ENCODE assay signal across 8 cellular contexts in genomic region chr12:47079894-47080724, GRCh38. TPM values are rescaled to one million over a fixed set of nuclear protein-coding genes. Genes with fewer than 3 reads are reported as not detected.
DNase-seq lines count a peak whose midpoint lies in the region; ATAC-seq and TF ChIP-seq lines count a peak whose summit lies in the region.

Gene AMIGO2, minus strand, starts transcription at chr12:47079959. Its CDS starts 957 bp downstream, at chr12:47079002.

- peak within 1 kb of the TSS; percentile 92 for H3K4me3 Mint-ChIP-seq in neural progenitor cell

- H3K36me3 Mint-ChIP-seq in neural progenitor cell: no peaks in the 10 kb centered on the region

- CTCF ChIA-PET in OCI-LY7 (lab: Charles Lee; ENCODE audit: unreplicated experiment): no interaction called here

- 1 to 20% methylated on average over 3 to 11 of the region's 59 CpGs for WGBS in gastroesophageal sphincter (ENCODE audit: low coverage in 1 of 2), 2 donors

- peaks cover 5% of the 10 kb centered on the region for H3K27me3 Mint-ChIP-seq in neural progenitor cell (ENCODE audit: insufficient read depth, low read depth)

- no peaks in the 10 kb centered on the region for H3K9me2 ChIP-seq in OCI-LY7 (ENCODE audit: insufficient read depth, low read length)

- ATAC-seq in gastroesophageal sphincter (peak; percentile 50), upper lobe of right lung (peak; percentile 63)

- H4K20me1 ChIP-seq in OCI-LY7 (ENCODE audit: insufficient read depth, low read length) (no peaks in the 10 kb centered on the region), neural progenitor cell (ENCODE audit: low read depth) (no peaks in the 10 kb centered on the region)

- peaks cover 28% of the 10 kb centered on the region for H3K4me1 Mint-ChIP-seq in neural progenitor cell

- BruUV-seq in OCI-LY7 (replicated peaks; lab: Mats Ljungman, UMichigan): no TSS peak

- H3K9me3 Mint-ChIP-seq in neural progenitor cell: no peaks in the 10 kb centered on the region

- TF ChIP-seq POLR2A in gastroesophageal sphincter (IDR thresholded peaks at IDR 0.05): no peak

- POLR2A ChIA-PET in OCI-LY7 (lab: Charles Lee): interaction anchor here (0.6 to 2.2 kb wide), 2 partner anchors 14 to 66 kb away, joined by 3 to 5 read pairs; no protein-coding TSS in a partner anchor

- H3K27ac Mint-ChIP-seq in neural progenitor cell: peak within 1 kb of the TSS; percentile 35

- H3K4me2 ChIP-seq in OCI-LY7 (ENCODE audit: low read length) (peak within 1 kb of the TSS; percentile 64), neural progenitor cell (peak within 1 kb of the TSS; percentile 93)

- peak within 1 kb of the TSS; percentile 57; the same call in 1 of the 2 replicates for H2AFZ ChIP-seq in OCI-LY7 (ENCODE audit: low read length)
- peak within 1 kb of the TSS; percentile 94 for H2AFZ ChIP-seq in neural progenitor cell (replicated peaks)

- TF ChIP-seq CTCF in OCI-LY7 (conservative IDR thresholded peaks at IDR 0.05; ENCODE audit: low read length) (no peak), gastroesophageal sphincter (IDR thresholded peaks at IDR 0.05) (no peak), neural progenitor cell (IDR thresholded peaks at IDR 0.05) (no peak), upper lobe of right lung (IDR thresholded peaks at IDR 0.05) (no peak)

- H3K27ac ChIP-seq in OCI-LY7 (ENCODE audit: low read depth, low read length, poor library complexity, severe bottlenecking) (no peak within 1 kb of the TSS), gastroesophageal sphincter (peak within 1 kb of the TSS; percentile 48 to 93 (median 87)), neural progenitor cell (no peak within 1 kb of the TSS), upper lobe of right lung (peak within 1 kb of the TSS; percentile 92)

- no peak for TF ChIP-seq EP300 in gastroesophageal sphincter (IDR thresholded peaks at IDR 0.05)

- no peaks in the 10 kb centered on the region for H3K4me1 ChIP-seq in OCI-LY7 (ENCODE audit: insufficient read depth, low read length, poor library complexity, severe bottlenecking)
- H3K4me1 ChIP-seq in gastroesophageal sphincter: peaks cover 0 to 34% (median 2%) of the 10 kb centered on the region in 3 donors
- peaks cover 22% of the 10 kb centered on the region for H3K4me1 ChIP-seq in neural progenitor cell
- peaks cover 24% of the 10 kb centered on the region for H3K4me1 ChIP-seq in upper lobe of right lung

- intact Hi-C loops in OCI-LY7 (cut with micrococcal nuclease; ENCODE audit: unreplicated experiment) (loop anchor here (1.0 to 5.0 kb wide), 4 partner anchors 48 to 329 kb away; no protein-coding TSS in a partner anchor), upper lobe of right lung (cut with DNase I) (no loop called here)

- H3F3A ChIP-seq in neural progenitor cell (ENCODE audit: low read depth): peaks cover 30% of the 10 kb centered on the region

- no peak within 1 kb of the TSS for H3K9ac ChIP-seq in neural progenitor cell

- H3K4me3 ChIP-seq in OCI-LY7 (ENCODE audit: low read depth, low read length, poor library complexity, severe bottlenecking) (peak within 1 kb of the TSS; percentile 50), gastroesophageal sphincter (peak within 1 kb of the TSS; percentile 86 to 88), neural progenitor cell (peak within 1 kb of the TSS; percentile 67), upper lobe of right lung (peak within 1 kb of the TSS; percentile 73)

- peak; percentile 91 for DNase-seq in DMS53 (lab: John Stamatoyannopoulos, UW)
- DNase-seq in HCEC 1CT: peak; percentile 36
- DNase-seq in OCI-LY7 (ENCODE audit: low spot score): no peak
- DNase-seq in activated effector memory CD4-positive, alpha-beta T cell treated with anti-CD3 and anti-CD28 coated beads, Interleukin-2, amount 50 U/mL, for 16 hours: peak; percentile 75
- peak; percentile 65 for DNase-seq in neural progenitor cell (ENCODE audit: low spot score)
- DNase-seq in upper lobe of right lung: peak; percentile 80
- DNase-seq in GOT3 (lab: John Stamatoyannopoulos, UW): no peak

- H3K36me3 ChIP-seq in OCI-LY7 (ENCODE audit: insufficient read depth, low read length) (no peaks in the 10 kb centered on the region), gastroesophageal sphincter (no peaks in the 10 kb centered on the region), neural progenitor cell (no peaks in the 10 kb centered on the region), upper lobe of right lung (no peaks in the 10 kb centered on the region)

- no peaks in the 10 kb centered on the region for H3K79me2 ChIP-seq in OCI-LY7 (ENCODE audit: insufficient read depth, low read depth, low read length)
- no peaks in the 10 kb centered on the region for H3K79me2 ChIP-seq in neural progenitor cell (ENCODE audit: low read depth)

- H3K27me3 ChIP-seq in gastroesophageal sphincter (no peaks in the 10 kb centered on the region), neural progenitor cell (peaks cover 58% of the 10 kb centered on the region), upper lobe of right lung (no peaks in the 10 kb centered on the region)

- H3K9me3 ChIP-seq in OCI-LY7 (ENCODE audit: low read length) (no peaks in the 10 kb centered on the region), gastroesophageal sphincter (no peaks in the 10 kb centered on the region), neural progenitor cell (ENCODE audit: low read depth) (no peaks in the 10 kb centered on the region), upper lobe of right lung (no peaks in the 10 kb centered on the region)

RNA-seq across cellular contexts. Expression of gene AMIGO2, which starts in this region (rescaled TPM):
- total RNA-seq in OCI-LY7 (2014; rRNA removed; shearing (Covaris generic)): not detected in 2 replicates
- total RNA-seq in OCI-LY7 (2022): not detected in 2 replicates
- 1 to 10 TPM; 1.4 to 8.1 (median 3.6) TPM for total RNA-seq in gastroesophageal sphincter
- 1.6 and 1.7 TPM in 2 replicates for total RNA-seq in neural progenitor cell (ENCODE audit: low replicate concordance)
- 22.8 TPM for total RNA-seq in upper lobe of right lung

Comparison
In these comparisons a context has a peak if more than half of its experiments do, and no peak if none do; other contexts are left out.
1. DNase-seq: peak in DMS53 (single experiment), HCEC 1CT (single experiment), activated effector memory CD4-positive, alpha-beta T cell treated with anti-CD3 and anti-CD28 coated beads, Interleukin-2, amount 50 U/mL, for 16 hours (single experiment), neural progenitor cell (single experiment) and upper lobe of right lung (single experiment); none in OCI-LY7 (single experiment) and GOT3 (single experiment).
2. H3K27ac ChIP-seq: peak in gastroesophageal sphincter (4 of 4) and upper lobe of right lung (single experiment); none in OCI-LY7 (single experiment) and neural progenitor cell (single experiment).
3. Peak in every context shown above with its lines, with median percentiles within 50 percentile points of each other: H3K4me3 ChIP-seq.